12 cellular contexts compared by ENCODE assay signal in genomic region chr4:165383757-165384156, GRCh38. TPM values are rescaled to one million over a fixed set of nuclear protein-coding genes. Genes with fewer than 3 reads are reported as not detected.
DNase-seq lines count a peak whose midpoint lies in the region; ATAC-seq, FAIRE-seq and TF ChIP-seq lines count a peak whose summit lies in the region.
"Had no signal": no experiment of that assay in that cellular context is flagged by ENCODE, and none has a peak within 500 bp of the region (broad histone marks: within the 10 kb centered on the region; RNA-seq: fewer than 3 reads in every experiment).

No MANE protein-coding gene starts in this region.

- no peak overlapping the region for H3K27ac ChIP-seq in suprapubic skin
- H3K27ac ChIP-seq: parathyroid adenoma, PC-9 had no signal

- TF ChIP-seq CTCF in D721Med (IDR thresholded peaks at IDR 0.05; ENCODE audit: insufficient read depth, missing control alignments) (no peak), glutamatergic neuron (IDR thresholded peaks at IDR 0.05; ENCODE audit: partially characterized antibody, unreplicated experiment) (no peak), natural killer cell (IDR thresholded peaks at IDR 0.05) (no peak), suprapubic skin (IDR thresholded peaks at IDR 0.05) (no peak)

- ATAC-seq in natural killer cell: no peak
- ATAC-seq: left cardiac atrium had no signal

- peak overlapping the region; percentile 96 for H3K27ac Mint-ChIP-seq in glutamatergic neuron (ENCODE audit: unreplicated experiment)
- H3K27ac Mint-ChIP-seq in natural killer cell: no peak overlapping the region
- H3K27ac Mint-ChIP-seq: activated naive CD8-positive, alpha-beta T cell had no signal

- H3K36me3 ChIP-seq in suprapubic skin: no peaks in the 10 kb centered on the region

- H3K4me3 ChIP-seq in suprapubic skin: no peak overlapping the region
- H3K4me3 ChIP-seq: PC-9 had no signal

- no peak for TF ChIP-seq POLR2A in suprapubic skin (IDR thresholded peaks at IDR 0.05)

- peaks cover 9% of the 10 kb centered on the region for H3K9me3 Mint-ChIP-seq in glutamatergic neuron (ENCODE audit: unreplicated experiment)
- no peaks in the 10 kb centered on the region for H3K9me3 Mint-ChIP-seq in natural killer cell

- H3K4me1 Mint-ChIP-seq in glutamatergic neuron (ENCODE audit: low read depth, unreplicated experiment) (peaks cover 46% of the 10 kb centered on the region), natural killer cell (peaks cover 0 to 3% of the 10 kb centered on the region in 2 donors)

- H3K4me3 Mint-ChIP-seq in glutamatergic neuron (ENCODE audit: unreplicated experiment) (peak overlapping the region; percentile 72), natural killer cell (no peak overlapping the region)
- H3K4me3 Mint-ChIP-seq: activated naive CD8-positive, alpha-beta T cell had no signal

- intact Hi-C loops in natural killer cell (cut with micrococcal nuclease): no loop called here

- peak; percentile 68 for FAIRE-seq in D721Med (lab: Jason Lieb, UNC)

- H3K27me3 ChIP-seq in suprapubic skin: peaks cover 5% of the 10 kb centered on the region

- H3K36me3 Mint-ChIP-seq in glutamatergic neuron (ENCODE audit: unreplicated experiment) (no peaks in the 10 kb centered on the region), natural killer cell (no peaks in the 10 kb centered on the region)
- H3K36me3 Mint-ChIP-seq: activated naive CD8-positive, alpha-beta T cell had no signal

- H3K27me3 Mint-ChIP-seq in glutamatergic neuron (ENCODE audit: unreplicated experiment) (peaks cover 1% of the 10 kb centered on the region), natural killer cell (ENCODE audit: low read depth in 2 of 2) (peaks cover 30 to 54% of the 10 kb centered on the region in 2 donors)

- no peaks in the 10 kb centered on the region for H3K9me3 ChIP-seq in suprapubic skin

- no peak for DNase-seq in D721Med (ENCODE audit: insufficient read length, low spot score)
- peak; percentile 17 for DNase-seq in NCI-H187 treated with DMSO at 0.1 percent for 48 hours (lab: John Stamatoyannopoulos, UW)
- peak; percentile 24 for DNase-seq in astrocyte of the hippocampus (ENCODE audit: low read depth, low spot score)
- DNase-seq in glutamatergic neuron: no peak
- no peak for DNase-seq in stimulated activated naive CD4-positive, alpha-beta T cell treated with Interleukin-2 at 50 U/mL for 16 hours (lab: John Stamatoyannopoulos, UW)
- no peak for DNase-seq in natural killer cell
- DNase-seq in Ammon's horn (ENCODE audit: low spot score): no peak
- DNase-seq in suprapubic skin (ENCODE audit: low spot score in 2 of 2): no peak
- DNase-seq: left cardiac atrium, PC-9 had no signal

- H3K4me1 ChIP-seq in suprapubic skin: peaks cover 17% of the 10 kb centered on the region

- TF ChIP-seq EP300 in suprapubic skin (IDR thresholded peaks at IDR 0.05): no peak

- 53% methylated on average over 7 of the region's 7 CpGs for WGBS in suprapubic skin

RNA-seq across cellular contexts. Expression of gene CPE, which starts 4.9 kb away (rescaled TPM):
- total RNA-seq in glutamatergic neuron (ENCODE audit: unreplicated experiment) (253 TPM), natural killer cell (not detected), suprapubic skin (10 to 100 TPM; 22.3 to 33.5 (median 30.9) TPM)

RNA-seq across cellular contexts. Expression of gene MSMO1, which starts 56.3 kb away (rescaled TPM):
- total RNA-seq in glutamatergic neuron (ENCODE audit: unreplicated experiment) (180 TPM), natural killer cell (10 to 100 TPM; 22.5 to 27.7 (median 23.9) TPM), suprapubic skin (100 to 1,000 TPM in 3 of 4 donors, 10 to 100 TPM in 1; 48.8 to 173 (median 133) TPM)

Comparison
In these comparisons a context has a peak if more than half of its experiments do, and no peak if none do; other contexts are left out.
1. DNase-seq: peak in NCI-H187 treated with DMSO at 0.1 percent for 48 hours (single experiment) and astrocyte of the hippocampus (single experiment); none in D721Med (single experiment), glutamatergic neuron (single experiment), stimulated activated naive CD4-positive, alpha-beta T cell treated with Interleukin-2 at 50 U/mL for 16 hours (single experiment), natural killer cell (single experiment), Ammon's horn (single experiment) and suprapubic skin (0 of 2).
2. RNA of gene CPE, which starts 4.9 kb away (total RNA-seq): 253 TPM in glutamatergic neuron (single experiment) and 22.3 to 33.5 TPM in suprapubic skin; not detected in natural killer cell; every median in the first group is over 10 times any median in the second.